ENCODE assay signal across 9 cellular contexts in genomic region chr19:5403968-5404640, GRCh38. TPM values are rescaled to one million over a fixed set of nuclear protein-coding genes. Genes with fewer than 3 reads are reported as not detected.
DNase-seq lines count a peak whose midpoint lies in the region; ATAC-seq and TF ChIP-seq lines count a peak whose summit lies in the region.
"Had no signal": no experiment of that assay in that cellular context is flagged by ENCODE, and none has a peak within 500 bp of the region (broad histone marks: within the 10 kb centered on the region; RNA-seq: fewer than 3 reads in every experiment).

No MANE protein-coding gene starts in this region.

- no peak for TF ChIP-seq POLR2A in right lobe of liver (IDR thresholded peaks at IDR 0.05)

- H3K36me3 ChIP-seq in CD8-positive, alpha-beta T cell (ENCODE audit: insufficient read depth, low read length), result no peaks in the 10 kb centered on the region
- no peaks in the 10 kb centered on the region for H3K36me3 ChIP-seq in right lobe of liver

- H3K9me3 Mint-ChIP-seq in CD8-positive, alpha-beta T cell, result peaks cover 10% of the 10 kb centered on the region

- no peaks in the 10 kb centered on the region for H3K9me3 ChIP-seq in CD8-positive, alpha-beta T cell (ENCODE audit: low read length)
- no peaks in the 10 kb centered on the region for H3K9me3 ChIP-seq in right lobe of liver

- peak; percentile 19 to 65 (median 58) for DNase-seq in CD8-positive, alpha-beta T cell
- DNase-seq in Kasumi-1 (lab: John Stamatoyannopoulos, UW) (peak; percentile 79 to 82), cerebellum (ENCODE audit: low spot score) (peak; percentile 46), right lobe of liver (peak; percentile 63 to 81 (median 72))
- peak; percentile 22 to 42 for DNase-seq in activated CD4-positive, alpha-beta T cell treated with anti-CD3 and anti-CD28 coated beads for 4 hours
- peak; percentile 30 for DNase-seq in stimulated activated CD8-positive, alpha-beta memory T cell treated with anti-CD3 and anti-CD28 coated beads, Interleukin-15, amount 100 ng/mL, for 24 hours (ENCODE audit: low read depth)

- no peaks in the 10 kb centered on the region for H3K36me3 Mint-ChIP-seq in CD8-positive, alpha-beta T cell

- H3K4me1 Mint-ChIP-seq in CD8-positive, alpha-beta T cell (ENCODE audit: low read depth), result no peaks in the 10 kb centered on the region

- H3K27ac Mint-ChIP-seq in CD8-positive, alpha-beta T cell, result no peak overlapping the region
- H3K27ac Mint-ChIP-seq: stimulated activated naive CD8-positive, alpha-beta T cell treated with anti-CD3 and anti-CD28 coated beads, Interleukin-15, Interleukin-2, amounts not matched to agents 100 ng/mL and 50 ng/mL, for 24 hours had no signal

- POLR2A ChIA-PET in CD8-positive, alpha-beta T cell (lab: Charles Lee), result no interaction called here

- H3K27ac ChIP-seq in CD8-positive, alpha-beta T cell (ENCODE audit: low read depth, low read length), result no peak overlapping the region
- no peak overlapping the region for H3K27ac ChIP-seq in right lobe of liver

- ATAC-seq in CD8-positive, alpha-beta T cell, result peak; percentile 56
- ATAC-seq in right lobe of liver, result peak; percentile 66 to 90 (median 83)
- ATAC-seq in GM19035 (IDR thresholded peaks at IDR 0.05; ENCODE audit: unreplicated experiment), result no peak
- no peak for ATAC-seq in HG02798 (IDR thresholded peaks at IDR 0.05; ENCODE audit: poor library complexity, unreplicated experiment)

- WGBS in right lobe of liver (ENCODE audit: insufficient coverage, low coverage, low lambda C conversion rate, missing lambda C conversion rate), result 7% methylated on average over 5 of the region's 12 CpGs

- H3K4me1 ChIP-seq in CD8-positive, alpha-beta T cell (ENCODE audit: insufficient read depth, low read length), result no peaks in the 10 kb centered on the region
- H3K4me1 ChIP-seq in right lobe of liver, result no peaks in the 10 kb centered on the region

- H3K27me3 ChIP-seq in CD8-positive, alpha-beta T cell (ENCODE audit: insufficient read depth, low read length), result no peaks in the 10 kb centered on the region
- H3K27me3 ChIP-seq in right lobe of liver, result no peaks in the 10 kb centered on the region

- CTCF ChIA-PET in CD8-positive, alpha-beta T cell (lab: Charles Lee), result no interaction called here

- H3K27me3 Mint-ChIP-seq in CD8-positive, alpha-beta T cell (ENCODE audit: low read depth), result peaks cover 25% of the 10 kb centered on the region

- no peak for TF ChIP-seq CTCF in CD8-positive, alpha-beta T cell (IDR thresholded peaks at IDR 0.05)
- TF ChIP-seq CTCF in right lobe of liver (IDR thresholded peaks at IDR 0.05), result no peak

- H3K4me3 ChIP-seq in CD8-positive, alpha-beta T cell (ENCODE audit: low read depth, low read length), result no peak overlapping the region
- no peak overlapping the region for H3K4me3 ChIP-seq in right lobe of liver

- H3K4me3 Mint-ChIP-seq in CD8-positive, alpha-beta T cell, result no peak overlapping the region
- H3K4me3 Mint-ChIP-seq: stimulated activated naive CD8-positive, alpha-beta T cell treated with anti-CD3 and anti-CD28 coated beads, Interleukin-15, Interleukin-2, amounts not matched to agents 100 ng/mL and 50 ng/mL, for 24 hours had no signal

- intact Hi-C loops in CD8-positive, alpha-beta T cell (cut with DNase I, micrococcal nuclease), result no loop called here
- intact Hi-C loops in right lobe of liver (cut with DNase I), result no loop called here

RNA-seq across cellular contexts. Expression of gene ZNRF4, which starts 51.1 kb away (rescaled TPM):
- total RNA-seq in CD8-positive, alpha-beta T cell, result not detected
- total RNA-seq in cerebellum (not detected), right lobe of liver (not detected)

Comparison
In these comparisons a context has a peak if more than half of its experiments do, and no peak if none do; other contexts are left out.
1. ATAC-seq: peak in CD8-positive, alpha-beta T cell (single experiment) and right lobe of liver (4 of 4); none in GM19035 (single experiment) and HG02798 (single experiment).
2. DNase-seq: peak in every context shown above with its lines; median percentile 80 in Kasumi-1; 72 in right lobe of liver; 58 in CD8-positive, alpha-beta T cell; 46 in cerebellum; 32 in activated CD4-positive, alpha-beta T cell treated with anti-CD3 and anti-CD28 coated beads for 4 hours; 30 in stimulated activated CD8-positive, alpha-beta memory T cell treated with anti-CD3 and anti-CD28 coated beads, Interleukin-15, amount 100 ng/mL, for 24 hours.